In genomic region chr5:148912146-148912545, GRCh38 we compare ENCODE assay signal across 21 cellular contexts.
DNase-seq lines count a peak whose midpoint lies in the region; ATAC-seq, FAIRE-seq and TF ChIP-seq lines count a peak whose summit lies in the region.
"Had no signal": no experiment of that assay in that cellular context is flagged by ENCODE, and none has a peak within 500 bp of the region (broad histone marks: within the 10 kb centered on the region; RNA-seq: fewer than 3 reads in every experiment).

No MANE protein-coding gene starts in this region.

- H3K27ac Mint-ChIP-seq in HFFc6 (peak overlapping the region; percentile 94), MCF 10A (ENCODE audit: low read depth, unreplicated experiment) (peak overlapping the region; percentile 76)
- H3K27ac Mint-ChIP-seq: activated CD4-positive, alpha-beta T cell treated with anti-CD3 and anti-CD28 coated beads, Interleukin-2, amount 10 ng/mL, durations not matched to agents 24 days and 14 days; memory B cell; stimulated activated naive CD8-positive, alpha-beta T cell treated with anti-CD3 and anti-CD28 coated beads, Interleukin-15, amount 100 ng/mL, for 72 hours had no signal

- H3K9me1 ChIP-seq in keratinocyte (ENCODE audit: control insufficient read depth, extremely low read depth, insufficient read depth, low read length) = peaks cover 3% of the 10 kb centered on the region

- WGBS in stomach, 5 donors = 56 to 79% (median 72%) methylated on average over 1 of the region's 1 CpG

- H3K36me3 Mint-ChIP-seq in HFFc6 (ENCODE audit: low read depth) = no peaks in the 10 kb centered on the region
- H3K36me3 Mint-ChIP-seq in MCF 10A (ENCODE audit: insufficient read depth, unreplicated experiment) = no peaks in the 10 kb centered on the region
- H3K36me3 Mint-ChIP-seq: memory B cell had no signal

- ATAC-seq in GM21423 (IDR thresholded peaks at IDR 0.05; ENCODE audit: unreplicated experiment) = no peak
- ATAC-seq: stimulated activated naive CD8-positive, alpha-beta T cell treated with anti-CD3 and anti-CD28 coated beads, Interleukin-15, amount 100 ng/mL, for 72 hours had no signal

- H3K9me3 ChIP-seq in keratinocyte (ENCODE audit: control insufficient read depth, low read depth, low read length) (no peaks in the 10 kb centered on the region), stomach (no peaks in the 10 kb centered on the region)
- H3K9me3 ChIP-seq: ascending aorta, right atrium auricular region had no signal

- intact Hi-C loops in MCF 10A (cut with micrococcal nuclease) = loop anchor here (1.0 kb wide), 3 partner anchors 86 to 171 kb away; no protein-coding TSS in a partner anchor
- intact Hi-C loops in stomach (cut with DNase I; ENCODE audit: low total_unique reads) = no loop called here

- peaks cover 76% of the 10 kb centered on the region for H3K4me1 ChIP-seq in keratinocyte (ENCODE audit: control insufficient read depth, extremely low read depth, insufficient read depth, low read length)
- peaks cover 22 to 85% (median 50%) of the 10 kb centered on the region in 4 donors for H3K4me1 ChIP-seq in stomach

- no peak overlapping the region for H2AFZ ChIP-seq in keratinocyte (ENCODE audit: control insufficient read depth, low read length)

- peak overlapping the region; percentile 81 for H3K4me2 ChIP-seq in keratinocyte (ENCODE audit: control insufficient read depth, extremely low read depth, insufficient read depth, low read depth, low read length)

- in situ Hi-C loops in GM13976 (cut with MboI; ENCODE audit: low sequenced_read_pairs, unreplicated experiment) = no loop called here

- peak; percentile 5 for FAIRE-seq in keratinocyte (lab: Jason Lieb, UNC)

- H3K4me3 ChIP-seq in keratinocyte (ENCODE audit: control insufficient read depth in 2 of 3, extremely low read depth in 1 of 3, insufficient read depth in 2 of 3, low read depth in 1 of 3, low read length in 3 of 3) = peak overlapping the region in 2 of 3 experiments; percentile 25 to 26
- H3K4me3 ChIP-seq in stomach = no peak overlapping the region
- H3K4me3 ChIP-seq: ascending aorta, right atrium auricular region, SK-N-MC had no signal

- BruUV-seq in MCF 10A (replicated peaks; lab: Mats Ljungman, UMichigan) = no TSS peak

- H4K20me1 ChIP-seq in keratinocyte (ENCODE audit: control insufficient read depth, extremely low read depth, insufficient read depth, low read length) = no peaks in the 10 kb centered on the region

- TF ChIP-seq EP300 in stomach (IDR thresholded peaks at IDR 0.05) = no peak

- CTCF ChIA-PET in MCF 10A (lab: Yijun Ruan, JAX) = interaction anchor here (0.6 to 8.7 kb wide), 30 partner anchors 12 to 218 kb away, joined by 3 to 201 read pairs (median 8); partner anchors contain the start of gene ADRB2

- dilution Hi-C loops in keratinocyte (cut with MboI; ENCODE audit: extremely low pct_ligation_motif_present, low sequenced_read_pairs) = no loop called here

- H3K27me3 ChIP-seq in keratinocyte (ENCODE audit: control insufficient read depth, extremely low read depth, insufficient read depth, low read length) (no peaks in the 10 kb centered on the region), stomach (no peaks in the 10 kb centered on the region)
- H3K27me3 ChIP-seq: ascending aorta, right atrium auricular region had no signal

- DNase-seq in HFFc6 (no peak), MCF 10A (ENCODE audit: unreplicated experiment) (no peak), keratinocyte (ENCODE audit: low read depth, low spot score) (no peak), stomach (no peak), GM13976 (ENCODE audit: low spot score) (no peak), kidney glomerular epithelial cell (lab: John Stamatoyannopoulos, UW) (no peak), HPDE6-E6E7 (ENCODE audit: extremely low spot score) (no peak)
- DNase-seq: activated CD4-positive, alpha-beta T cell treated with anti-CD3 and anti-CD28 coated beads, Interleukin-2, amount 10 ng/mL, durations not matched to agents 24 days and 14 days; activated naive CD4-positive, alpha-beta T cell; COR-L47; EL; KBM-7; NCI-H1092; NCI-H524 treated with DMSO at 0.1 percent for 48 hours; stimulated activated naive CD8-positive, alpha-beta T cell treated with anti-CD3 and anti-CD28 coated beads, Interleukin-15, amount 100 ng/mL, for 72 hours had no signal

- POLR2A ChIA-PET in MCF 10A (lab: Yijun Ruan, JAX) = interaction anchor here (0.6 to 8.8 kb wide), 23 partner anchors 8 to 202 kb away, joined by 3 to 284 read pairs (median 5); partner anchors contain the start of gene ADRB2

- peaks cover 97% of the 10 kb centered on the region for H3K4me1 Mint-ChIP-seq in HFFc6 (ENCODE audit: low read depth)
- H3K4me1 Mint-ChIP-seq in MCF 10A (ENCODE audit: insufficient read depth, unreplicated experiment) = peaks cover 68% of the 10 kb centered on the region
- H3K4me1 Mint-ChIP-seq: activated CD4-positive, alpha-beta T cell treated with anti-CD3 and anti-CD28 coated beads, Interleukin-2, amount 10 ng/mL, durations not matched to agents 24 days and 14 days had no signal

- H3K9me3 Mint-ChIP-seq in HFFc6 = no peaks in the 10 kb centered on the region
- no peaks in the 10 kb centered on the region for H3K9me3 Mint-ChIP-seq in MCF 10A (ENCODE audit: unreplicated experiment)
- H3K9me3 Mint-ChIP-seq: activated CD4-positive, alpha-beta T cell treated with anti-CD3 and anti-CD28 coated beads, Interleukin-2, amount 10 ng/mL, durations not matched to agents 24 days and 14 days; memory B cell; neural crest cell; stimulated activated naive CD8-positive, alpha-beta T cell treated with anti-CD3 and anti-CD28 coated beads, Interleukin-15, amount 100 ng/mL, for 72 hours had no signal

- peak overlapping the region; percentile 85 for H3K9ac ChIP-seq in keratinocyte (ENCODE audit: control insufficient read depth, extremely low read depth, insufficient read depth, low read length)

- no peak for TF ChIP-seq CTCF in HFFc6 (IDR thresholded peaks at IDR 0.05)
- no peak for TF ChIP-seq CTCF in MCF 10A (IDR thresholded peaks at IDR 0.05; ENCODE audit: unreplicated experiment)
- peak in 1 of 3 experiments; percentile 9 for TF ChIP-seq CTCF in keratinocyte (optimal IDR thresholded peaks at IDR 0.05 in 1 of 3, IDR thresholded peaks at IDR 0.05 in 1 of 3, conservative IDR thresholded peaks at IDR 0.05 in 1 of 3; ENCODE audit: extremely low read depth in 1 of 3, insufficient read depth in 2 of 3, low read length in 3 of 3)
- no peak for TF ChIP-seq CTCF in stomach (IDR thresholded peaks at IDR 0.05)
- no peak for TF ChIP-seq CTCF in GM13976 (IDR thresholded peaks at IDR 0.05; ENCODE audit: borderline replicate concordance, control extremely low read depth, extremely low read depth, insufficient read depth, missing control alignments)

- peak overlapping the region; percentile 82 for H3K4me3 Mint-ChIP-seq in HFFc6
- no peak overlapping the region for H3K4me3 Mint-ChIP-seq in MCF 10A (ENCODE audit: unreplicated experiment)
- H3K4me3 Mint-ChIP-seq: activated CD4-positive, alpha-beta T cell treated with anti-CD3 and anti-CD28 coated beads, Interleukin-2, amount 10 ng/mL, durations not matched to agents 24 days and 14 days; memory B cell; neural crest cell; stimulated activated naive CD8-positive, alpha-beta T cell treated with anti-CD3 and anti-CD28 coated beads, Interleukin-15, amount 100 ng/mL, for 72 hours had no signal

- TF ChIP-seq POLR2A in stomach (IDR thresholded peaks at IDR 0.05) = no peak

- H3K36me3 ChIP-seq in keratinocyte (ENCODE audit: control insufficient read depth in 2 of 2, extremely low read depth in 1 of 2, insufficient read depth in 2 of 2, low read length in 2 of 2) (no peaks in the 10 kb centered on the region), stomach (no peaks in the 10 kb centered on the region)
- H3K36me3 ChIP-seq: ascending aorta, right atrium auricular region had no signal

- H3K27me3 Mint-ChIP-seq in HFFc6 (ENCODE audit: insufficient read depth) (no peaks in the 10 kb centered on the region), MCF 10A (ENCODE audit: insufficient read depth, unreplicated experiment) (no peaks in the 10 kb centered on the region)
- H3K27me3 Mint-ChIP-seq: stimulated activated naive CD8-positive, alpha-beta T cell treated with anti-CD3 and anti-CD28 coated beads, Interleukin-15, amount 100 ng/mL, for 72 hours had no signal

- H3K27ac ChIP-seq in keratinocyte (ENCODE audit: control insufficient read depth, insufficient read depth, low read length) = peak overlapping the region; percentile 99
- peak overlapping the region in 3 of 5 donors; percentile 2 to 81 (median 39) for H3K27ac ChIP-seq in stomach
- H3K27ac ChIP-seq: ascending aorta, right atrium auricular region, SK-N-MC had no signal

- no peaks in the 10 kb centered on the region for H3K79me2 ChIP-seq in keratinocyte (ENCODE audit: control insufficient read depth, insufficient read depth, low read length)

Comparison
In these comparisons a context has a peak if more than half of its experiments do, and no peak if none do; other contexts are left out.
1. H3K4me3 ChIP-seq: peak in keratinocyte (2 of 3); none in stomach (0 of 4).